Comparison of ENCODE assay signal across 8 cellular contexts in the genomic region with DNA sequence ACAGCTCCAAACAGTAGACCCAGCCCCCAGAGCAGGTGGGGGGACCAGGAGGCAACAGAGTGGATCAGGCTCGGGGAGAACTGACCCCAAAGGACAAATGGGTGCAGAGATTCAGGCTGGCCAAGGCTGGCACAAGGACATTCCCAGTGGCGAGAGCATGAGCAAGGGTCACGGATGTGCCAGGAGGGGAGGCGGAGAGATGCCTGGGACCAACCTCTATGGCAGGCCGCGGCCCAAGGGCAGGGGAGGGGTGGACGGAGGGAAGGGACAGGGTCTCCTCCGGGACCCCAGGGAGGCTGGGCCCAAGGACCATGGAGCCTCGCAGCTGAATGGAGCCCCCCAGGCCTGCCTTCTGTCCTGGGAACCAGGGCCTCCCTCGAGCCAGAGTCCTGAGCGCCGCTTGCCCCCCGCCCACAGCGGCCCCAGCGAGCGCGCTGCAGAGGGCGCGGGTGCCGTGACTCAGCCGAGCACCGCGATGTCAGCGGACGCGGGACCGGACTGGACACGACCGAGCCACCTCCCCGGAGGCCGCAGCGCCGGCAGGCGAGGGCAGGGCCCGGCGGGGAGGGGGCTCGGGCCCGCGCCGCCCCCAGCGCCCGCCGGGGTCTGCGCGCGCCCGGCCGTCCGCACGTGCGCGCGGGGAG. TPM values are rescaled to one million over a fixed set of nuclear protein-coding genes. Genes with fewer than 3 reads are reported as not detected.
DNase-seq lines count a peak whose midpoint lies in the region; ATAC-seq and TF ChIP-seq lines count a peak whose summit lies in the region.

No MANE protein-coding gene starts in this region.

- no peaks in the 10 kb centered on the region for H3K36me3 Mint-ChIP-seq in T-cell

- H3K36me3 ChIP-seq in H7 (replicated peaks; ENCODE audit: control insufficient read depth, insufficient read depth, low read length): no peaks in the 10 kb centered on the region

- ATAC-seq in T-cell (replicated peaks in 1 of 4): no peak
- ATAC-seq in HG02759 (IDR thresholded peaks at IDR 0.05; ENCODE audit: unreplicated experiment): no peak
- no peak for ATAC-seq in GM18517 (IDR thresholded peaks at IDR 0.05; ENCODE audit: unreplicated experiment)

- H3K27me3 ChIP-seq in H7 (ENCODE audit: control insufficient read depth, insufficient read depth, low read length): peaks cover 17% of the 10 kb centered on the region

- CTCF ChIA-PET in T-cell (lab: Charles Lee): interaction anchor here in 1 of 2 donors (0.6 kb wide), 1 partner anchor 32 kb away, joined by 5 read pairs; no protein-coding TSS in a partner anchor

- no peaks in the 10 kb centered on the region for H3K27me3 Mint-ChIP-seq in T-cell

- H3K4me3 ChIP-seq in H7 (ENCODE audit: insufficient read depth, low read depth, low read length) (peak overlapping the region; percentile 43), fibroblast of villous mesenchyme (ENCODE audit: low read depth, low read length) (peak overlapping the region; percentile 53)

- POLR2A ChIA-PET in T-cell (lab: Charles Lee): no interaction called here

- no peak for TF ChIP-seq CTCF in fibroblast of villous mesenchyme (IDR thresholded peaks at IDR 0.05; ENCODE audit: insufficient read depth, low read depth, low read length)

- peak overlapping the region; percentile 58 to 74 for H3K27ac Mint-ChIP-seq in T-cell

- H3K4me1 Mint-ChIP-seq in T-cell: peaks cover 34 to 48% (median 41%) of the 10 kb centered on the region in 3 donors

- DNase-seq in H7 (peak; percentile 81), T-cell (no peak), fibroblast of villous mesenchyme (ENCODE audit: low read depth) (no peak), retina (peak; percentile 65), NCI-H2107 (lab: John Stamatoyannopoulos, UW) (no peak), ureter (ENCODE audit: low spot score) (no peak)

- H3K4me3 Mint-ChIP-seq in T-cell: peak overlapping the region; percentile 77 to 82 (median 80)

- no peaks in the 10 kb centered on the region for H3K9me3 Mint-ChIP-seq in T-cell

RNA-seq across cellular contexts. Expression of a gene that starts 0.5 kb away (rescaled TPM):
- total RNA-seq in H7 (2014; rRNA removed; shearing (Covaris generic)): 6.8 and 10.4 TPM in 2 replicates
- total RNA-seq in T-cell (100 to 1,000 TPM in 3 of 5 donors, 10 to 100 TPM in 2; 58.6 to 138 (median 121) TPM), fibroblast of villous mesenchyme (14.7 and 15.5 TPM in 2 replicates), ureter (25.7 TPM)

RNA-seq across cellular contexts. Expression of a gene that starts 4.4 kb away (rescaled TPM):
- not detected in 2 replicates for total RNA-seq in H7 (2014; rRNA removed; shearing (Covaris generic))
- total RNA-seq in T-cell: 1 to 10 TPM; 1.1 to 7.7 (median 5.1) TPM
- not detected in 2 replicates for total RNA-seq in fibroblast of villous mesenchyme
- total RNA-seq in ureter: not detected

RNA-seq across cellular contexts. Expression of a gene that starts 18.5 kb away (rescaled TPM):
- 10.1 and 25.1 TPM in 2 replicates for total RNA-seq in H7 (2014; rRNA removed; shearing (Covaris generic))
- 10 to 100 TPM; 32.4 to 76.7 (median 57.0) TPM for total RNA-seq in T-cell
- 6.4 and 13.0 TPM in 2 replicates for total RNA-seq in fibroblast of villous mesenchyme
- 138 TPM for total RNA-seq in ureter

RNA-seq across cellular contexts. Expression of a gene that starts 26.4 kb away (rescaled TPM):
- not detected in 2 replicates for total RNA-seq in H7 (2014; rRNA removed; shearing (Covaris generic))
- under 1 TPM in 1 of 5 donors, not detected in 4; 0.32 TPM for total RNA-seq in T-cell
- not detected in 2 replicates for total RNA-seq in fibroblast of villous mesenchyme
- total RNA-seq in ureter: 1.3 TPM

RNA-seq across cellular contexts. Expression of a gene that starts 31.1 kb away (rescaled TPM):
- total RNA-seq in H7 (2014; rRNA removed; shearing (Covaris generic)): not detected in 2 replicates
- total RNA-seq in T-cell (10 to 100 TPM in 2 of 5 donors, 1 to 10 TPM in 3; 5.4 to 24.7 (median 8.0) TPM), fibroblast of villous mesenchyme (19.0 and 43.2 TPM in 2 replicates), ureter (3.6 TPM)

Comparison
In these comparisons a context has a peak if more than half of its experiments do, and no peak if none do; other contexts are left out.
1. DNase-seq: peak in H7 (single experiment) and retina (single experiment); none in T-cell (0 of 34), fibroblast of villous mesenchyme (single experiment), NCI-H2107 (single experiment) and ureter (single experiment).